In genomic region chr2:133642831-133643230, GRCh38 we compare ENCODE assay signal across 21 cellular contexts.
A peak's percentile ranks its signal among the peaks of the same experiment; 100 is the strongest.
DNase-seq lines count a peak whose midpoint lies in the region; ATAC-seq and TF ChIP-seq lines count a peak whose summit lies in the region.
"Had no signal": no experiment of that assay in that cellular context is flagged by ENCODE, and none has a peak within 500 bp of the region (broad histone marks: within the 10 kb centered on the region; RNA-seq: fewer than 3 reads in every experiment).

No MANE protein-coding gene starts in this region.

- peaks cover 4% of the 10 kb centered on the region for H3K36me3 Mint-ChIP-seq in effector memory CD8-positive, alpha-beta T cell (ENCODE audit: insufficient read depth)
- H3K36me3 Mint-ChIP-seq: WTC11 had no signal

- H3K9me3 ChIP-seq in Peyer's patch, result no peaks in the 10 kb centered on the region
- H3K9me3 ChIP-seq: Caco-2, left lung had no signal

- no peak for TF ChIP-seq POLR2A in Peyer's patch (IDR thresholded peaks at IDR 0.05)

- H3K4me1 Mint-ChIP-seq in effector memory CD8-positive, alpha-beta T cell (ENCODE audit: low read depth in 2 of 2), result no peaks in the 10 kb centered on the region

- H3K27ac Mint-ChIP-seq in effector memory CD8-positive, alpha-beta T cell, result no peak overlapping the region
- H3K27ac Mint-ChIP-seq: GM23338, WTC11 had no signal

- TF ChIP-seq CTCF in AG10803 (conservative IDR thresholded peaks at IDR 0.05; ENCODE audit: low read length) (no peak), omental fat pad (IDR thresholded peaks at IDR 0.05) (no peak), Peyer's patch (IDR thresholded peaks at IDR 0.05) (no peak)

- H3K36me3 ChIP-seq in Peyer's patch, result no peaks in the 10 kb centered on the region
- H3K36me3 ChIP-seq: left lung had no signal

- no peaks in the 10 kb centered on the region for H3K4me1 ChIP-seq in Peyer's patch
- H3K4me1 ChIP-seq: left lung had no signal

- no peak overlapping the region for H3K4me3 Mint-ChIP-seq in effector memory CD8-positive, alpha-beta T cell
- H3K4me3 Mint-ChIP-seq: GM23338, WTC11 had no signal

- H3K27me3 Mint-ChIP-seq in effector memory CD8-positive, alpha-beta T cell, result no peaks in the 10 kb centered on the region

- H3K27me3 ChIP-seq in Peyer's patch, result no peaks in the 10 kb centered on the region
- H3K27me3 ChIP-seq: left lung had no signal

- DNase-seq in AG10803 (ENCODE audit: low read depth) (peak; percentile 74), RPMI7951 (ENCODE audit: low read depth) (peak; percentile 23), medulla oblongata (ENCODE audit: extremely low spot score) (peak; percentile 74), omental fat pad (ENCODE audit: low spot score) (no peak), Peyer's patch (no peak)
- no peak for DNase-seq in effector memory CD8-positive, alpha-beta T cell
- no peak for DNase-seq in activated CD4-positive, alpha-beta T cell treated with anti-CD3 and anti-CD28 coated beads, Interleukin-2, amount 50 U/mL, for 48 hours
- DNase-seq: activated effector memory CD4-positive, alpha-beta T cell treated with anti-CD3 and anti-CD28 coated beads, Interleukin-2, amount 50 U/mL, for 16 hours; aorta; Caco-2; GF-D8; left lung; NCI-H1105 treated with DMSO at 0.1 percent for 48 hours; NCI-H82; posterior cingulate gyrus; T-helper 1 cell; trophoblast cell had no signal

- no peak overlapping the region for H3K4me3 ChIP-seq in AG10803 (ENCODE audit: low read length)
- no peak overlapping the region for H3K4me3 ChIP-seq in Peyer's patch
- H3K4me3 ChIP-seq: GM23338, left lung had no signal

- ATAC-seq in omental fat pad (ENCODE audit: low FRiP score), result no peak
- ATAC-seq in effector memory CD8-positive, alpha-beta T cell (replicated peaks), result no peak
- ATAC-seq: left lung, WTC11 had no signal

- peak overlapping the region; percentile 82 for H3K27ac ChIP-seq in cingulate gyrus (ENCODE audit: low read depth, low read length)
- H3K27ac ChIP-seq in Peyer's patch, result no peak overlapping the region
- H3K27ac ChIP-seq: left lung, RWPE1 had no signal

- H3K9me3 Mint-ChIP-seq in effector memory CD8-positive, alpha-beta T cell, result peaks cover 0 to 10% of the 10 kb centered on the region in 2 donors
- H3K9me3 Mint-ChIP-seq: GM23338, WTC11 had no signal

Comparison
In these comparisons a context has a peak if more than half of its experiments do, and no peak if none do; other contexts are left out.
1. DNase-seq: peak in AG10803 (single experiment), RPMI7951 (single experiment) and medulla oblongata (single experiment); none in omental fat pad (single experiment), effector memory CD8-positive, alpha-beta T cell (0 of 3), activated CD4-positive, alpha-beta T cell treated with anti-CD3 and anti-CD28 coated beads, Interleukin-2, amount 50 U/mL, for 48 hours (0 of 2) and Peyer's patch (0 of 3).